In genomic region chr6:43457643-43458042, GRCh38 we compare ENCODE assay signal across 1 cellular context.
TF ChIP-seq lines count a peak whose summit lies in the region.

No MANE protein-coding gene starts in this region.

TF ChIP-seq in K562, 482 proteins besides CTCF, POLR2A, EP300 and RAD21:
- TF ChIP-seq CREM (IDR thresholded peaks at IDR 0.05; ENCODE audit: low read depth) (no peak), POLR2G (IDR thresholded peaks at IDR 0.05; ENCODE audit: low read depth, low read length) (0 out of 2 replicates have a peak, but pooled peaks have one; percentile 0)
